14 cellular contexts compared by ENCODE assay signal in the genomic region with DNA sequence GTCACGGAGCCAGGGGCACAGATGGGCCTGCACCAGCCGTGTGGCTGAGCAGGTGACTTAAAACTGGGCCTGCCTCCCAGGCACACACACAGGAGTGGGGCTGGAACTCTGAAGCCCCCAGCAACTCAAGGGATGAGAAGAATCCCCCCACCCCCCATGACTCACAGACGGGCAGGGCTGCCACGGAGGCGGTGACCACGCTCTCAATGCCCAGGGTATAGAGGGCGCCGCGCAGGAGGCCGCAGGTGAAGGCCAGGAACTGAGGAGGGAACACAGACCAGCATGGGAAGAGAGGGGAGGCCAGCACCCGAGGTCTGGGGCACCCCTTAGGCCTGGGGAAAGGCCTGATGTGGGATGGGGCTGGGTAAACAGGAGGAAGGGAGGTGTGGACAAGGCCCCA. TPM values are rescaled to one million over a fixed set of nuclear protein-coding genes. Genes with fewer than 3 reads are reported as not detected.
DNase-seq lines count a peak whose midpoint lies in the region; ATAC-seq and TF ChIP-seq lines count a peak whose summit lies in the region.
"Had no signal": no experiment of that assay in that cellular context is flagged by ENCODE, and none has a peak within 500 bp of the region (broad histone marks: within the 10 kb centered on the region; RNA-seq: fewer than 3 reads in every experiment).

No MANE protein-coding gene starts in this region.

- H3K27me3 ChIP-seq in NT2/D1 (ENCODE audit: insufficient read depth, insufficient read length) (peaks cover 9% of the 10 kb centered on the region), breast epithelium (peaks cover 0 to 4% of the 10 kb centered on the region in 2 donors)

- no peaks in the 10 kb centered on the region for H3K27me3 Mint-ChIP-seq in activated T-cell treated with anti-CD3 and anti-CD28 coated beads, Interleukin-2, amount 50 U/mL, for 24 hours
- H3K27me3 Mint-ChIP-seq in activated T-cell treated with anti-CD3 and anti-CD28 coated beads, Interleukin-2, amount 50 U/mL, for 4 hours (ENCODE audit: low read depth): peaks cover 2% of the 10 kb centered on the region

- no peaks in the 10 kb centered on the region for H3K36me3 ChIP-seq in NT2/D1 (ENCODE audit: insufficient read depth, insufficient read length, low read length)
- H3K36me3 ChIP-seq in breast epithelium: no peaks in the 10 kb centered on the region
- H3K36me3 ChIP-seq: upper lobe of right lung had no signal

- TF ChIP-seq POLR2A in breast epithelium (IDR thresholded peaks at IDR 0.05): no peak

- H3K9me3 ChIP-seq in NT2/D1 (ENCODE audit: insufficient read depth, low read length): no peaks in the 10 kb centered on the region
- H3K9me3 ChIP-seq in breast epithelium: no peaks in the 10 kb centered on the region
- H3K9me3 ChIP-seq: upper lobe of right lung had no signal

- H3K4me1 ChIP-seq in NT2/D1 (ENCODE audit: insufficient read depth, insufficient read length) (peaks cover 29% of the 10 kb centered on the region), breast epithelium (peaks cover 11 to 16% of the 10 kb centered on the region in 2 donors)

- H3K4me3 Mint-ChIP-seq in activated T-cell treated with anti-CD3 and anti-CD28 coated beads, Interleukin-2, amount 50 U/mL, for 24 hours: no peak overlapping the region
- no peak overlapping the region for H3K4me3 Mint-ChIP-seq in activated T-cell treated with anti-CD3 and anti-CD28 coated beads, Interleukin-2, amount 50 U/mL, for 4 hours

- H3K27ac ChIP-seq in breast epithelium (peak overlapping the region; percentile 56 to 61), skin epidermis (peak overlapping the region in 15 of 21 experiments; percentile 4 to 75 (median 55))
- H3K27ac ChIP-seq: HL-60, upper lobe of right lung had no signal

- peak overlapping the region; percentile 57 for H3K9ac ChIP-seq in NT2/D1 (ENCODE audit: insufficient read length, low read depth)

- peak overlapping the region; percentile 11 for H3K27ac Mint-ChIP-seq in activated T-cell treated with anti-CD3 and anti-CD28 coated beads, Interleukin-2, amount 50 U/mL, for 24 hours

- H3K9me3 Mint-ChIP-seq in activated T-cell treated with anti-CD3 and anti-CD28 coated beads, Interleukin-2, amount 50 U/mL, for 24 hours: no peaks in the 10 kb centered on the region
- H3K9me3 Mint-ChIP-seq in activated T-cell treated with anti-CD3 and anti-CD28 coated beads, Interleukin-2, amount 50 U/mL, for 4 hours: no peaks in the 10 kb centered on the region

- H3K4me1 Mint-ChIP-seq in activated T-cell treated with anti-CD3 and anti-CD28 coated beads, Interleukin-2, amount 50 U/mL, for 24 hours (ENCODE audit: low read depth): peaks cover 16% of the 10 kb centered on the region
- peaks cover 21% of the 10 kb centered on the region for H3K4me1 Mint-ChIP-seq in activated T-cell treated with anti-CD3 and anti-CD28 coated beads, Interleukin-2, amount 50 U/mL, for 4 hours (ENCODE audit: low read depth)

- intact Hi-C loops in breast epithelium (cut with DNase I; ENCODE audit: low total_unique reads): no loop called here

- H3K4me3 ChIP-seq in NT2/D1 (ENCODE audit: insufficient read length, low read depth) (no peak overlapping the region), breast epithelium (no peak overlapping the region), skin epidermis (no peak overlapping the region)
- H3K4me3 ChIP-seq: upper lobe of right lung had no signal

- DNase-seq in activated T-cell treated with anti-CD3 and anti-CD28 coated beads, Interleukin-2, amount 50 U/mL, for 24 hours: no peak
- no peak for DNase-seq in activated T-cell treated with anti-CD3 and anti-CD28 coated beads, Interleukin-2, amount 50 U/mL, for 4 hours
- DNase-seq in NT2/D1 (ENCODE audit: low read depth, low spot score) (no peak), breast epithelium (ENCODE audit: low spot score in 2 of 2) (no peak), Ammon's horn (ENCODE audit: low spot score) (no peak), NCI-H1417 treated with DMSO at 0.1 percent for 48 hours (lab: John Stamatoyannopoulos, UW) (no peak)
- DNase-seq in stimulated activated CD4-positive, alpha-beta T cell treated with anti-CD3 and anti-CD28 coated beads, Interleukin-4, amount 100 ng/mL, for 1 hour: no peak
- DNase-seq: activated gamma-delta T cell treated with Interleukin-2 at 50 U/mL for 16 hours, aorta, NCI-H1930, NCI-H510A, upper lobe of right lung had no signal

- no peak for TF ChIP-seq CTCF in breast epithelium (IDR thresholded peaks at IDR 0.05)

- no peak for ATAC-seq in activated T-cell treated with anti-CD3 and anti-CD28 coated beads, Interleukin-2, amount 50 U/mL, for 4 hours

- no peaks in the 10 kb centered on the region for H3K36me3 Mint-ChIP-seq in activated T-cell treated with anti-CD3 and anti-CD28 coated beads, Interleukin-2, amount 50 U/mL, for 24 hours (ENCODE audit: low read depth)
- no peaks in the 10 kb centered on the region for H3K36me3 Mint-ChIP-seq in activated T-cell treated with anti-CD3 and anti-CD28 coated beads, Interleukin-2, amount 50 U/mL, for 4 hours (ENCODE audit: insufficient read depth)

RNA-seq across cellular contexts. Expression of a gene that starts 3.0 kb away (rescaled TPM):
- under 1 TPM; 0.30 to 0.45 (median 0.33) TPM for total RNA-seq in activated T-cell treated with anti-CD3 and anti-CD28 coated beads, Interleukin-2, amount 50 U/mL, for 4 hours
- total RNA-seq in breast epithelium: 1 to 10 TPM in 2 of 3 donors, under 1 TPM in 1; 0.16 to 1.3 (median 1.0) TPM
- total RNA-seq: aorta, upper lobe of right lung had no signal

RNA-seq across cellular contexts. Expression of a gene that starts 14.3 kb away (rescaled TPM):
- total RNA-seq in activated T-cell treated with anti-CD3 and anti-CD28 coated beads, Interleukin-2, amount 50 U/mL, for 4 hours: 10 to 100 TPM in 1 of 3 donors, 1 to 10 TPM in 2; 8.5 to 11.5 (median 9.1) TPM
- total RNA-seq in breast epithelium: 10 to 100 TPM; 29.5 to 54.4 (median 34.7) TPM

RNA-seq across cellular contexts. Expression of a gene that starts 14.8 kb away (rescaled TPM):
- 10 to 100 TPM; 12.3 to 15.5 (median 14.5) TPM for total RNA-seq in activated T-cell treated with anti-CD3 and anti-CD28 coated beads, Interleukin-2, amount 50 U/mL, for 4 hours
- total RNA-seq in breast epithelium: 10 to 100 TPM; 10.2 to 13.0 (median 10.6) TPM
